1 cellular context compared by ENCODE assay signal in the genomic region with DNA sequence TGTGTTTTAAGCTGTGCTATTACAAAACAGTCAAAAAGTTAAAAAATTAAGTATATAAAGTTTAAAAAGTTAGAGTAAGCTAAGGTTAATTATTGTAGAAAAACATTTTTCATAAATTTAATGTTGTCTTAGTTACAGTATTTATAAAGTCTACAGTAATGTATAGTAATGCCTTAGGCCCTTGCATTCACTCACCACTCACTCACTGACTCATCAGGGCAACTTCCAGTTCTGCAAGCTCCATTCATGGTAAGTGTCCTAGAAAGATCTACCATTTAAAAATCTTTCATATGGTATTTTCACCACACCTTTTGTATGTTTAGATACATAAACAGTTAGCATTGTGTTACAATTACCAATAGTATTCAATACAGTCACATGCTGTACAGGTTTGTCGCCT.
TF ChIP-seq lines count a peak whose summit lies in the region.

No MANE protein-coding gene starts in this region.

TF ChIP-seq in GM23338, 12 proteins besides CTCF, POLR2A, EP300 and RAD21:
- TF ChIP-seq ZNF114 (CRISPR knock-in tag; IDR thresholded peaks at IDR 0.05) (no peak), ETS1 (IDR thresholded peaks at IDR 0.05) (no peak), CREB1 (CRISPR knock-in tag; IDR thresholded peaks at IDR 0.05; ENCODE audit: low read depth) (no peak), REST (IDR thresholded peaks at IDR 0.05; ENCODE audit: unreplicated experiment) (no peak), JUNB (IDR thresholded peaks at IDR 0.05; ENCODE audit: unreplicated experiment) (no peak), EZH2 (IDR thresholded peaks at IDR 0.05; ENCODE audit: low read depth, unreplicated experiment) (no peak)
